18 cellular contexts compared by ENCODE assay signal in the genomic region with DNA sequence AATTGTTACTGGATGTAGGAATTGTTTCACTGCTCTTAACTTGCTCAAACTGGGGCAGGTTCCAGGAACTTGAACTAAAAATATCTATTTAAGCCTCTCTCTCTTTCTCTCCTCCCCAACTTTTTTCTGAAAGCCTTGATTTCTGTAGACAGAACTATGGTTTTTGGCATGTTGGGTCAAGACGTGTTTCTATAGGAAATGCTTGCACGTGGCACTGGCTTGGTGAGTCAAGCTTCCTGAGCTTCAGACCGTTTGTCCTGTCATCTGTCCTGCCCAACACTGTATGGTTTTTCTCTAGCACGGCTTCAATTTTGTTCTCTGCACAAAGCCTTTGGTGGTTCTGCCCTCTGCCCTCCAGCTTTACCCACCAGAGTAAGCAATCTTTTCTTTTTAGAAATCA. TPM values are rescaled to one million over a fixed set of nuclear protein-coding genes. Genes with fewer than 3 reads are reported as not detected.
DNase-seq lines count a peak whose midpoint lies in the region; ATAC-seq and TF ChIP-seq lines count a peak whose summit lies in the region.
"Had no signal": no experiment of that assay in that cellular context is flagged by ENCODE, and none has a peak within 500 bp of the region (broad histone marks: within the 10 kb centered on the region; RNA-seq: fewer than 3 reads in every experiment).

No MANE protein-coding gene starts in this region.

- no peak overlapping the region for H2AFZ ChIP-seq in trophoblast cell (ENCODE audit: insufficient read depth, low read length, poor library complexity)

- POLR2A ChIA-PET in T-cell (lab: Charles Lee) = interaction anchor here in 1 of 2 donors (0.6 kb wide), 1 partner anchor 217 kb away, joined by 3 read pairs; no protein-coding TSS in a partner anchor

- no peak overlapping the region for H3K4me2 ChIP-seq in trophoblast cell (ENCODE audit: low read length)

- no peaks in the 10 kb centered on the region for H3K79me1 ChIP-seq in trophoblast cell (ENCODE audit: low read length)

- peak; percentile 16 for DNase-seq in NK-92 treated with Interleukin-12 subunit alpha and Interleukin-12 subunit beta, amount 100 ng/mL, for 24 hours (lab: John Stamatoyannopoulos, UW)
- DNase-seq in NK-92 (lab: John Stamatoyannopoulos, UW; ENCODE audit: unreplicated experiment) = no peak
- DNase-seq in T-cell = no peak
- peak; percentile 77 for DNase-seq in epithelial cell of esophagus (ENCODE audit: low read depth)
- DNase-seq in trophoblast cell = peak; percentile 10 to 21
- no peak for DNase-seq in globus pallidus (ENCODE audit: low spot score)
- DNase-seq: activated T-cell treated with anti-CD3 and anti-CD28 coated beads for 4 hours, caudate nucleus, DMS153, foreskin fibroblast, NCI-H1105 treated with DMSO at 0.1 percent for 48 hours, Right ventricle myocardium superior, WERI-Rb-1 had no signal

- H3K23ac ChIP-seq in trophoblast cell (ENCODE audit: low read length) = no peak overlapping the region

- H3K4me1 Mint-ChIP-seq in T-cell = peaks cover 0 to 22% (median 15%) of the 10 kb centered on the region in 3 donors
- H3K4me1 Mint-ChIP-seq: nephron had no signal

- H2BK12ac ChIP-seq in trophoblast cell (ENCODE audit: low read length) = no peak overlapping the region

- no peaks in the 10 kb centered on the region for H3K9me3 Mint-ChIP-seq in T-cell
- H3K9me3 Mint-ChIP-seq: nephron had no signal

- H3K18ac ChIP-seq in trophoblast cell (ENCODE audit: low read length) = no peak overlapping the region

- H3K9ac ChIP-seq in trophoblast cell (ENCODE audit: low read length) = no peak overlapping the region

- H3K36me3 Mint-ChIP-seq in T-cell = peaks cover 73% of the 10 kb centered on the region

- H3K36me3 ChIP-seq in trophoblast cell (ENCODE audit: control insufficient read depth in 1 of 2, insufficient read depth in 2 of 2, low read length in 2 of 2) = peaks cover 16 to 41% of the 10 kb centered on the region in 2 experiments

- H2BK120ac ChIP-seq in trophoblast cell (ENCODE audit: insufficient read depth, low read length, poor library complexity) = no peak overlapping the region

- H3K79me2 ChIP-seq in trophoblast cell (ENCODE audit: control insufficient read depth, insufficient read depth, low read length, poor library complexity) = no peaks in the 10 kb centered on the region

- no peak overlapping the region for H3K4me3 ChIP-seq in epithelial cell of esophagus (ENCODE audit: low read length)
- no peak overlapping the region for H3K4me3 ChIP-seq in trophoblast cell (ENCODE audit: low read depth, low read length)
- H3K4me3 ChIP-seq: upper lobe of left lung had no signal

- no peak overlapping the region for H3K4ac ChIP-seq in trophoblast cell (ENCODE audit: low read depth, low read length)

- CTCF ChIA-PET in T-cell (lab: Charles Lee) = no interaction called here

- no peaks in the 10 kb centered on the region for H3K4me1 ChIP-seq in trophoblast cell (ENCODE audit: control insufficient read depth in 1 of 2, insufficient read depth in 2 of 2, low read length in 2 of 2)

- H3K27me3 Mint-ChIP-seq in T-cell = no peaks in the 10 kb centered on the region

- no peak overlapping the region for H3K4me3 Mint-ChIP-seq in T-cell
- H3K4me3 Mint-ChIP-seq: nephron had no signal

- H2AK5ac ChIP-seq in trophoblast cell (ENCODE audit: low read length) = no peak overlapping the region

- peak in 2 of 4 experiments; percentile 19 to 26 for ATAC-seq in T-cell (replicated peaks in 1 of 4)
- no peak for ATAC-seq in HG03095 (IDR thresholded peaks at IDR 0.05; ENCODE audit: unreplicated experiment)
- no peak for ATAC-seq in HG03280 (IDR thresholded peaks at IDR 0.05; ENCODE audit: unreplicated experiment)

- H2BK5ac ChIP-seq in trophoblast cell (ENCODE audit: low read depth, low read length, poor library complexity) = no peak overlapping the region

- H4K91ac ChIP-seq in trophoblast cell (ENCODE audit: low read depth, low read length) = no peak overlapping the region

- no peak overlapping the region for H4K8ac ChIP-seq in trophoblast cell (ENCODE audit: low read depth, low read length)

- no peak for TF ChIP-seq CTCF in epithelial cell of esophagus (IDR thresholded peaks at IDR 0.05; ENCODE audit: insufficient read depth, low read depth, low read length, missing control alignments)

- H3K27ac Mint-ChIP-seq in T-cell = peak overlapping the region; percentile 28 to 74
- H3K27ac Mint-ChIP-seq: nephron had no signal

- no peak overlapping the region for H3K14ac ChIP-seq in trophoblast cell (ENCODE audit: low read length)

- H3K9me3 ChIP-seq in trophoblast cell (ENCODE audit: insufficient read depth, low read depth, low read length) = no peaks in the 10 kb centered on the region
- H3K9me3 ChIP-seq: upper lobe of left lung had no signal

- no peak overlapping the region for H3K27ac ChIP-seq in trophoblast cell (ENCODE audit: low read depth, low read length)
- H3K27ac ChIP-seq: 22Rv1, upper lobe of left lung, WERI-Rb-1 had no signal

- H3K27me3 ChIP-seq in trophoblast cell (ENCODE audit: insufficient read depth, low read length) = no peaks in the 10 kb centered on the region
- H3K27me3 ChIP-seq: upper lobe of left lung had no signal

- no CpG with 5 or more reads among the region's 4 CpGs for WGBS in trophoblast cell (ENCODE audit: extremely low coverage, insufficient coverage, insufficient read length)

- H4K12ac ChIP-seq in trophoblast cell (ENCODE audit: low read depth, low read length) = no peak overlapping the region

RNA-seq across cellular contexts. Expression of a gene that starts 13.5 kb away (rescaled TPM):
- total RNA-seq in T-cell = 10 to 100 TPM; 17.9 to 29.7 (median 22.8) TPM
- polyA plus RNA-seq in trophoblast cell (2013) = 44.8 and 48.3 TPM in 2 replicates

RNA-seq across cellular contexts. Expression of a gene that starts 13.5 kb away (rescaled TPM):
- total RNA-seq in T-cell = 10 to 100 TPM in 4 of 5 donors, 1 to 10 TPM in 1; 8.1 to 19.9 (median 14.7) TPM
- polyA plus RNA-seq in trophoblast cell (2013) = 19.9 TPM in 2 replicates

Comparison
In these comparisons a context has a peak if more than half of its experiments do, and no peak if none do; other contexts are left out.
1. DNase-seq: peak in NK-92 treated with Interleukin-12 subunit alpha and Interleukin-12 subunit beta, amount 100 ng/mL, for 24 hours (single experiment), epithelial cell of esophagus (single experiment) and trophoblast cell (2 of 2); none in NK-92 (single experiment), T-cell (0 of 34) and globus pallidus (single experiment).